8 cellular contexts compared by ENCODE assay signal in genomic region chr19:2606774-2607173, GRCh38.
A peak's percentile ranks its signal among the peaks of the same experiment; 100 is the strongest.
DNase-seq lines count a peak whose midpoint lies in the region; ATAC-seq and TF ChIP-seq lines count a peak whose summit lies in the region.
"Not testable (repeated sequence)": the region's sequence is repeated elsewhere in the genome, so short reads cannot be mapped to it uniquely, and the experiment has no call there.

No MANE protein-coding gene starts in this region.

- POLR2A ChIA-PET in activated CD4-positive, alpha-beta T cell treated with anti-CD3 and anti-CD28 coated beads for 36 hours (lab: Charles Lee): interaction anchor here (1.2 kb wide), 1 partner anchor 12 kb away, joined by 4 read pairs; no protein-coding TSS in a partner anchor

- not testable (repeated sequence) for H3K4me2 ChIP-seq in GM23248 (ENCODE audit: unreplicated experiment)

- peak; percentile 25 for DNase-seq in AG08395 (ENCODE audit: low spot score)
- DNase-seq in GM23248: peak; percentile 66
- not testable (repeated sequence) for DNase-seq in activated CD4-positive, alpha-beta T cell treated with anti-CD3 and anti-CD28 coated beads for 36 hours; activated naive CD4-positive, alpha-beta T cell treated with anti-CD3 and anti-CD28 coated beads for 36 hours; natural killer cell treated with Interleukin-12 subunit alpha and Interleukin-12 subunit beta and Interleukin-15 and Interleukin-18, amount 100 ng/mL, for 72 hours (ENCODE audit: low spot score); stimulated activated naive CD8-positive, alpha-beta T cell treated with anti-CD3 and anti-CD28 coated beads, Interleukin-15, amount 100 ng/mL, for 72 hours
- DNase-seq in coronary artery (ENCODE audit: low spot score): peak; percentile 73
- DNase-seq in cardiac septum (ENCODE audit: low spot score): peak; percentile 51

- not testable (repeated sequence) for H3K9ac ChIP-seq in GM23248

- intact Hi-C loops in activated CD4-positive, alpha-beta T cell treated with anti-CD3 and anti-CD28 coated beads for 36 hours (cut with DNase I, micrococcal nuclease): loop anchor here in 1 of 2 experiments (5.0 kb wide), 1 partner anchor 54 kb away; no protein-coding TSS in a partner anchor
- intact Hi-C loops in activated naive CD4-positive, alpha-beta T cell treated with anti-CD3 and anti-CD28 coated beads for 36 hours (cut with micrococcal nuclease); cardiac septum (cut with DNase I): not testable (repeated sequence)

- ATAC-seq in activated CD4-positive, alpha-beta T cell treated with anti-CD3 and anti-CD28 coated beads for 36 hours; natural killer cell treated with Interleukin-12 subunit alpha and Interleukin-12 subunit beta and Interleukin-15 and Interleukin-18, amount 100 ng/mL, for 72 hours; stimulated activated naive CD8-positive, alpha-beta T cell treated with anti-CD3 and anti-CD28 coated beads, Interleukin-15, amount 100 ng/mL, for 72 hours: not testable (repeated sequence)

- not testable (repeated sequence) for H3K27ac ChIP-seq in GM23248, coronary artery

- not testable (repeated sequence) for H4K20me1 ChIP-seq in GM23248 (ENCODE audit: insufficient read depth)

- CTCF ChIA-PET in activated CD4-positive, alpha-beta T cell treated with anti-CD3 and anti-CD28 coated beads for 36 hours (lab: Charles Lee): interaction anchor here (1.4 to 5.0 kb wide), 2 partner anchors 130 to 133 kb away, joined by 6 to 65 read pairs; partner anchors contain the start of gene GADD45B
- CTCF ChIA-PET in activated naive CD4-positive, alpha-beta T cell treated with anti-CD3 and anti-CD28 coated beads for 36 hours (lab: Charles Lee): interaction anchor here (6.4 kb wide), 1 partner anchor 13 kb away, joined by 64 read pairs; no protein-coding TSS in a partner anchor

- H2AFZ ChIP-seq in GM23248: not testable (repeated sequence)

- not testable (repeated sequence) for H3K79me2 ChIP-seq in GM23248 (ENCODE audit: insufficient read depth)

- not testable (repeated sequence) for H3K4me3 ChIP-seq in GM23248, coronary artery

- in situ Hi-C loops in GM23248 (cut with MboI): not testable (repeated sequence)

- TF ChIP-seq CTCF in coronary artery (IDR thresholded peaks at IDR 0.05): not testable (repeated sequence)

- not testable (repeated sequence) for H3K9me3 Mint-ChIP-seq in activated CD4-positive, alpha-beta T cell treated with anti-CD3 and anti-CD28 coated beads for 36 hours (ENCODE audit: low read depth); activated naive CD4-positive, alpha-beta T cell treated with anti-CD3 and anti-CD28 coated beads for 36 hours; natural killer cell treated with Interleukin-12 subunit alpha and Interleukin-12 subunit beta and Interleukin-15 and Interleukin-18, amount 100 ng/mL, for 72 hours; stimulated activated naive CD8-positive, alpha-beta T cell treated with anti-CD3 and anti-CD28 coated beads, Interleukin-15, amount 100 ng/mL, for 72 hours

- H3K36me3 Mint-ChIP-seq in activated CD4-positive, alpha-beta T cell treated with anti-CD3 and anti-CD28 coated beads for 36 hours (ENCODE audit: low read depth); activated naive CD4-positive, alpha-beta T cell treated with anti-CD3 and anti-CD28 coated beads for 36 hours (ENCODE audit: low read depth); natural killer cell treated with Interleukin-12 subunit alpha and Interleukin-12 subunit beta and Interleukin-15 and Interleukin-18, amount 100 ng/mL, for 72 hours: not testable (repeated sequence)

- not testable (repeated sequence) for H3K9me3 ChIP-seq in GM23248 (ENCODE audit: low read depth)

- H3K4me1 ChIP-seq in GM23248 (ENCODE audit: insufficient read depth): not testable (repeated sequence)

- whole genome bisulfite sequencing in GM23248 (ENCODE audit: low coverage in 1 of 2, low lambda C conversion rate in 2 of 2, missing lambda C conversion rate in 2 of 2), 2 experiments: 23 to 28% methylated on average over 9 of the region's 9 CpGs

- H3F3A ChIP-seq in GM23248 (ENCODE audit: insufficient read depth): not testable (repeated sequence)

- H3K27me3 ChIP-seq in GM23248 (replicated peaks; ENCODE audit: insufficient read depth): not testable (repeated sequence)

- H3K4me3 Mint-ChIP-seq in activated CD4-positive, alpha-beta T cell treated with anti-CD3 and anti-CD28 coated beads for 36 hours: peak overlapping the region; percentile 65
- H3K4me3 Mint-ChIP-seq in activated naive CD4-positive, alpha-beta T cell treated with anti-CD3 and anti-CD28 coated beads for 36 hours: peak overlapping the region; percentile 29
- H3K4me3 Mint-ChIP-seq in natural killer cell treated with Interleukin-12 subunit alpha and Interleukin-12 subunit beta and Interleukin-15 and Interleukin-18, amount 100 ng/mL, for 72 hours: peak overlapping the region; percentile 93
- H3K4me3 Mint-ChIP-seq in stimulated activated naive CD8-positive, alpha-beta T cell treated with anti-CD3 and anti-CD28 coated beads, Interleukin-15, amount 100 ng/mL, for 72 hours: peak overlapping the region; percentile 67 to 72

- not testable (repeated sequence) for H3K27ac Mint-ChIP-seq in activated CD4-positive, alpha-beta T cell treated with anti-CD3 and anti-CD28 coated beads for 36 hours; activated naive CD4-positive, alpha-beta T cell treated with anti-CD3 and anti-CD28 coated beads for 36 hours; stimulated activated naive CD8-positive, alpha-beta T cell treated with anti-CD3 and anti-CD28 coated beads, Interleukin-15, amount 100 ng/mL, for 72 hours
- H3K27ac Mint-ChIP-seq in natural killer cell treated with Interleukin-12 subunit alpha and Interleukin-12 subunit beta and Interleukin-15 and Interleukin-18, amount 100 ng/mL, for 72 hours: peak overlapping the region in 1 of 2 donors; percentile 45

- H3K9me2 ChIP-seq in GM23248 (ENCODE audit: insufficient read depth): not testable (repeated sequence)

- not testable (repeated sequence) for H3K36me3 ChIP-seq in GM23248 (ENCODE audit: low read depth)

- H3K4me1 Mint-ChIP-seq in activated CD4-positive, alpha-beta T cell treated with anti-CD3 and anti-CD28 coated beads for 36 hours: peaks cover 39% of the 10 kb centered on the region
- H3K4me1 Mint-ChIP-seq in activated naive CD4-positive, alpha-beta T cell treated with anti-CD3 and anti-CD28 coated beads for 36 hours (ENCODE audit: low read depth): peaks cover 31% of the 10 kb centered on the region
- peaks cover 25 to 36% of the 10 kb centered on the region in 2 donors for H3K4me1 Mint-ChIP-seq in natural killer cell treated with Interleukin-12 subunit alpha and Interleukin-12 subunit beta and Interleukin-15 and Interleukin-18, amount 100 ng/mL, for 72 hours (ENCODE audit: low read depth in 2 of 2)
- H3K4me1 Mint-ChIP-seq in stimulated activated naive CD8-positive, alpha-beta T cell treated with anti-CD3 and anti-CD28 coated beads, Interleukin-15, amount 100 ng/mL, for 72 hours: peaks cover 49% of the 10 kb centered on the region

- not testable (repeated sequence) for H3K27me3 Mint-ChIP-seq in activated CD4-positive, alpha-beta T cell treated with anti-CD3 and anti-CD28 coated beads for 36 hours; activated naive CD4-positive, alpha-beta T cell treated with anti-CD3 and anti-CD28 coated beads for 36 hours (ENCODE audit: low read depth); natural killer cell treated with Interleukin-12 subunit alpha and Interleukin-12 subunit beta and Interleukin-15 and Interleukin-18, amount 100 ng/mL, for 72 hours
- H3K27me3 Mint-ChIP-seq in stimulated activated naive CD8-positive, alpha-beta T cell treated with anti-CD3 and anti-CD28 coated beads, Interleukin-15, amount 100 ng/mL, for 72 hours: peaks cover 14% of the 10 kb centered on the region

Comparison
In these comparisons a context has a peak if more than half of its experiments do, and no peak if none do; other contexts are left out.
1. H3K4me3 Mint-ChIP-seq: peak in every context shown above with its lines; median percentile 93 in natural killer cell treated with Interleukin-12 subunit alpha and Interleukin-12 subunit beta and Interleukin-15 and Interleukin-18, amount 100 ng/mL, for 72 hours; 70 in stimulated activated naive CD8-positive, alpha-beta T cell treated with anti-CD3 and anti-CD28 coated beads, Interleukin-15, amount 100 ng/mL, for 72 hours; 65 in activated CD4-positive, alpha-beta T cell treated with anti-CD3 and anti-CD28 coated beads for 36 hours; 29 in activated naive CD4-positive, alpha-beta T cell treated with anti-CD3 and anti-CD28 coated beads for 36 hours.